In the genomic region with DNA sequence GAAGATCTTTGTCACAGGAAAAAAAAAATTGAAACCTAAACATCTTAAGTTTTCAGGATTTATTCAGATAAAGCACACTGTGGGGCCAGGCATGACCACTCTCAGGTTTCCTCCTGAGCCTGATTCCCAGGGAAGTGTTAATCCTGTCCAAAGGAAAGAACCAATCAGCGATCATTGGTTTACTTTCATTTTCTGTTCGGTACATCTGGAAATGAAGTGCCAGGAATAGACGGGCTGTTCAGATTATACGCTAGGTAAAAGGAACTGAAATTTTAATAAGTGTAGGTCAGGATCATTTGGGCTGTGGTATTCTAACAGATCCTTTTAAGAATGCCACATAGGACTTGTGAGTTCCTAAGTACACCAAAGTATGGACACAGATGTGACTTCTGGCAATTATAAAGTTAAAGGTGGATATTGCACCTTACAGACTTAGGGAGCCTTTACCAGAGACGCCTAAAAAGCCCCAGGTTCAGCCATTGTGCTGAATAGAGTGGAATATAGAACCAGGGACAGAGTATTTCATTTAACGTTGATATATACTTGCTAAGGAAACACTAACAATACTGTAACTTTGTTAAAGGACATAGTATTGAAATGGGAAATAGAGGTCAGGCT, we compare ENCODE assay signal across 8 cellular contexts. TPM values are rescaled to one million over a fixed set of nuclear protein-coding genes. Genes with fewer than 3 reads are reported as not detected.
DNase-seq lines count a peak whose midpoint lies in the region; ATAC-seq and TF ChIP-seq lines count a peak whose summit lies in the region.

No MANE protein-coding gene starts in this region.

- peak overlapping the region; percentile 73 for H3K27ac ChIP-seq in fibroblast of lung (ENCODE audit: insufficient read depth, low read length)
- peak overlapping the region; percentile 69 to 86 for H3K27ac ChIP-seq in prostate gland

- H3K36me3 ChIP-seq in fibroblast of lung (ENCODE audit: control insufficient read depth, insufficient read depth, low read length) (no peaks in the 10 kb centered on the region), prostate gland (no peaks in the 10 kb centered on the region), Caco-2 (ENCODE audit: control insufficient read depth, insufficient read depth, low read length) (no peaks in the 10 kb centered on the region)

- H4K20me1 ChIP-seq in fibroblast of lung (ENCODE audit: control insufficient read depth, extremely low read depth, insufficient read depth, low read length), result no peaks in the 10 kb centered on the region

- H3K9me3 Mint-ChIP-seq in T-helper 1 cell treated with Interleukin-12 subunit alpha and Interleukin-12 subunit beta and Interleukin-4 antibody, amounts not matched to agents 30 μg/mL and 1 μg/mL, for 36 hours, result no peaks in the 10 kb centered on the region
- H3K9me3 Mint-ChIP-seq in Caco-2 (ENCODE audit: unreplicated experiment), result no peaks in the 10 kb centered on the region

- H3K4me1 Mint-ChIP-seq in T-helper 1 cell treated with Interleukin-12 subunit alpha and Interleukin-12 subunit beta and Interleukin-4 antibody, amounts not matched to agents 30 μg/mL and 1 μg/mL, for 36 hours (ENCODE audit: low read depth), result peaks cover 25% of the 10 kb centered on the region
- H3K4me1 Mint-ChIP-seq in Caco-2 (ENCODE audit: low read depth, unreplicated experiment), result no peaks in the 10 kb centered on the region

- H3K9ac ChIP-seq in fibroblast of lung (ENCODE audit: insufficient read depth, low read length), result peak overlapping the region; percentile 33

- BruUV-seq in Caco-2 (replicated peaks; lab: Mats Ljungman, UMichigan), result no TSS peak

- no peaks in the 10 kb centered on the region for H3K27me3 Mint-ChIP-seq in T-helper 1 cell treated with Interleukin-12 subunit alpha and Interleukin-12 subunit beta and Interleukin-4 antibody, amounts not matched to agents 30 μg/mL and 1 μg/mL, for 36 hours (ENCODE audit: low read depth)
- no peaks in the 10 kb centered on the region for H3K27me3 Mint-ChIP-seq in Caco-2 (ENCODE audit: insufficient read depth, unreplicated experiment)

- peak overlapping the region; percentile 80 for H2AFZ ChIP-seq in fibroblast of lung (ENCODE audit: low read length)

- TF ChIP-seq CTCF in fibroblast of lung (conservative IDR thresholded peaks at IDR 0.05 in 1 of 2, IDR thresholded peaks at IDR 0.05 in 1 of 2; ENCODE audit: low read depth in 1 of 2, low read length in 2 of 2), result no peak
- TF ChIP-seq CTCF in prostate gland (IDR thresholded peaks at IDR 0.05), result no peak
- no peak for TF ChIP-seq CTCF in Caco-2 (IDR thresholded peaks at IDR 0.05; ENCODE audit: insufficient read depth in 1 of 2, low read depth in 1 of 2, low read length in 1 of 2, severe bottlenecking in 1 of 2, unreplicated experiment in 1 of 2)

- peaks cover 36% of the 10 kb centered on the region for H3K36me3 Mint-ChIP-seq in T-helper 1 cell treated with Interleukin-12 subunit alpha and Interleukin-12 subunit beta and Interleukin-4 antibody, amounts not matched to agents 30 μg/mL and 1 μg/mL, for 36 hours (ENCODE audit: low read depth)
- H3K36me3 Mint-ChIP-seq in Caco-2 (ENCODE audit: insufficient read depth, unreplicated experiment), result peaks cover 6% of the 10 kb centered on the region

- no peaks in the 10 kb centered on the region for H3K9me3 ChIP-seq in fibroblast of lung (ENCODE audit: control insufficient read depth, insufficient read depth, low read depth, low read length)
- H3K9me3 ChIP-seq in prostate gland, result no peaks in the 10 kb centered on the region
- H3K9me3 ChIP-seq in Caco-2, result no peaks in the 10 kb centered on the region

- H3K4me3 ChIP-seq in fibroblast of lung (replicated peaks in 1 of 4; ENCODE audit: control extremely low read depth in 1 of 4, insufficient read depth in 1 of 4, low read depth in 3 of 4, low read length in 4 of 4), result peak overlapping the region; percentile 49 to 88 (median 58)
- peak overlapping the region; percentile 31 to 38 for H3K4me3 ChIP-seq in prostate gland
- no peak overlapping the region for H3K4me3 ChIP-seq in Caco-2 (ENCODE audit: low read depth, low read length)

- H3K79me2 ChIP-seq in fibroblast of lung (ENCODE audit: control insufficient read depth, insufficient read depth, low read length), result no peaks in the 10 kb centered on the region

- H3K4me1 ChIP-seq in fibroblast of lung (ENCODE audit: control insufficient read depth, extremely low read depth, insufficient read depth, low read length) (no peaks in the 10 kb centered on the region), prostate gland (replicated peaks) (no peaks in the 10 kb centered on the region), Caco-2 (no peaks in the 10 kb centered on the region)

- POLR2A ChIA-PET in Caco-2 (lab: Charles Lee), result no interaction called here

- no peaks in the 10 kb centered on the region for H3K27me3 ChIP-seq in fibroblast of lung (ENCODE audit: control insufficient read depth, insufficient read depth, low read length)
- H3K27me3 ChIP-seq in prostate gland (replicated peaks; ENCODE audit: insufficient read depth), result no peaks in the 10 kb centered on the region
- no peaks in the 10 kb centered on the region for H3K27me3 ChIP-seq in Caco-2 (replicated peaks; ENCODE audit: control insufficient read depth, insufficient read depth, low read length)

- peak; percentile 9 for DNase-seq in DMS79 (lab: John Stamatoyannopoulos, UW)
- peak; percentile 62 for DNase-seq in HT-29 (ENCODE audit: low spot score)
- peak in 1 of 2 donors; percentile 76 for DNase-seq in fibroblast of lung (ENCODE audit: low read depth in 2 of 2)
- DNase-seq in prostate gland (ENCODE audit: low spot score), result peak; percentile 32
- no peak for DNase-seq in Caco-2

- H3K27ac Mint-ChIP-seq in T-helper 1 cell treated with Interleukin-12 subunit alpha and Interleukin-12 subunit beta and Interleukin-4 antibody, amounts not matched to agents 30 μg/mL and 1 μg/mL, for 36 hours, result peak overlapping the region; percentile 89
- H3K27ac Mint-ChIP-seq in Caco-2 (ENCODE audit: unreplicated experiment), result no peak overlapping the region

- peak overlapping the region; percentile 78 for H3K4me3 Mint-ChIP-seq in T-helper 1 cell treated with Interleukin-12 subunit alpha and Interleukin-12 subunit beta and Interleukin-4 antibody, amounts not matched to agents 30 μg/mL and 1 μg/mL, for 36 hours
- no peak overlapping the region for H3K4me3 Mint-ChIP-seq in Caco-2 (ENCODE audit: unreplicated experiment)

- CTCF ChIA-PET in Caco-2 (lab: Charles Lee), result no interaction called here

- no peak for ATAC-seq in GM21619 (IDR thresholded peaks at IDR 0.05; ENCODE audit: unreplicated experiment)
- ATAC-seq in HG03378 (IDR thresholded peaks at IDR 0.05; ENCODE audit: unreplicated experiment), result no peak

- peak; percentile 8 for TF ChIP-seq POLR2A in prostate gland (IDR thresholded peaks at IDR 0.05)

- 37% methylated on average over 6 of the region's 6 CpGs for WGBS in prostate gland

- intact Hi-C loops in prostate gland (cut with DNase I), result no loop called here
- intact Hi-C loops in Caco-2 (cut with micrococcal nuclease; ENCODE audit: unreplicated experiment), result loop anchor here (10.0 kb wide), 1 partner anchor 726 kb away; no protein-coding TSS in a partner anchor

- H3K4me2 ChIP-seq in fibroblast of lung (ENCODE audit: extremely low read depth, insufficient read depth, low read length), result peak overlapping the region; percentile 85

RNA-seq across cellular contexts. Expression of a gene that starts 9.3 kb away (rescaled TPM):
- 210 and 211 TPM in 2 replicates for total RNA-seq in HT-29 (2014; rRNA removed; shearing (Covaris generic))
- 238 and 543 TPM in 2 replicates for total RNA-seq in fibroblast of lung
- 55.6 and 101 TPM in 2 replicates for polyA plus RNA-seq in fibroblast of lung
- polyA plus RNA-seq in fibroblast of lung (2012), result 66.7 and 117 TPM in 2 replicates
- 0.24 and 0.26 TPM in 2 replicates for polyA minus RNA-seq in fibroblast of lung (ENCODE audit: low replicate concordance)
- 100 to 1,000 TPM; 151 to 199 TPM for total RNA-seq in prostate gland
- total RNA-seq in Caco-2 (2022), result 183 and 207 TPM in 2 replicates

RNA-seq across cellular contexts. Expression of a gene that starts 32.7 kb away (rescaled TPM):
- total RNA-seq in HT-29 (2014; rRNA removed; shearing (Covaris generic)), result 18.7 and 18.8 TPM in 2 replicates
- total RNA-seq in fibroblast of lung (31.3 and 39.5 TPM in 2 replicates), prostate gland (10 to 100 TPM; 25.6 to 32.1 TPM), Caco-2 (2022) (35.3 and 38.1 TPM in 2 replicates)
- 31.6 and 31.8 TPM in 2 replicates for polyA plus RNA-seq in fibroblast of lung
- polyA plus RNA-seq in fibroblast of lung (2012), result 37.0 and 39.8 TPM in 2 replicates
- polyA minus RNA-seq in fibroblast of lung (ENCODE audit: low replicate concordance), result 1.1 and 10.1 TPM in 2 replicates

Comparison
In these comparisons a context has a peak if more than half of its experiments do, and no peak if none do; other contexts are left out.
1. DNase-seq: peak in DMS79 (single experiment), HT-29 (single experiment) and prostate gland (single experiment); none in Caco-2 (0 of 2).